ENCODE assay signal across 11 cellular contexts in the genomic region with DNA sequence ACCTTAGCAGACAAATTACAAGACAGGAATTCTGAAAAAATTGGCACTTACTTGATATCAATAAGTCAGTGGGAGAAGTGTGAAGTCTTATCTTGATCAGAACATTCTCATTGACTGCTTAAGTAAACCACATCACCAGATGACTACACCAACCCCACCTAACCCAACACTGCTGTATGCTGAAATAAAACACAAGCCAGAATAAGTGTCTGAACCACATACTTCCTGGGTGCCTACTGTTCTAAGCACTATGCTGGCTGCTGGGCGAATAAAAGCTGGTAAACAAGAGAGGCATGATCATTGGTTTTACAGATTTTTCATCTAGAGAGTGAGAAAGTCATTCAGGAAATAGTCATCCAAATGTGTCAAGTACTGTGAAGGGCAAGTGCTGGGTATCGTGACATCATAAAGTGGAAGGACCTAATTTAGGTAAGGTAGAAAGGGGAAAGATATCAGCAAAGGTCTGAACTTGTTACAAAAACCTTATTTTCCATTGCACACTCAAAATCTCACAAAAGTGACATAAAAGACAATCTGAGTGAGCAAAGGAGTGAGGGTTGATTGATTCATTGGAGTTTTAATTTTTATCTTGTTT.
A peak's percentile ranks its signal among the peaks of the same experiment; 100 is the strongest.
DNase-seq lines count a peak whose midpoint lies in the region; ATAC-seq and TF ChIP-seq lines count a peak whose summit lies in the region.
"Had no signal": no experiment of that assay in that cellular context is flagged by ENCODE, and none has a peak within 500 bp of the region (broad histone marks: within the 10 kb centered on the region; RNA-seq: fewer than 3 reads in every experiment).

No MANE protein-coding gene starts in this region.

- intact Hi-C loops in activated CD4-positive, alpha-beta T cell treated with anti-CD3 and anti-CD28 coated beads for 36 hours (cut with DNase I, micrococcal nuclease) = no loop called here
- intact Hi-C loops in natural killer cell (cut with micrococcal nuclease) = no loop called here

- POLR2A ChIA-PET in activated CD4-positive, alpha-beta T cell treated with anti-CD3 and anti-CD28 coated beads for 36 hours (lab: Charles Lee) = no interaction called here

- no peaks in the 10 kb centered on the region for H3K36me3 Mint-ChIP-seq in activated CD4-positive, alpha-beta T cell treated with anti-CD3 and anti-CD28 coated beads for 36 hours (ENCODE audit: low read depth)
- no peaks in the 10 kb centered on the region for H3K36me3 Mint-ChIP-seq in natural killer cell

- H3K9me3 Mint-ChIP-seq in activated CD4-positive, alpha-beta T cell treated with anti-CD3 and anti-CD28 coated beads for 36 hours (ENCODE audit: low read depth) = peaks cover 4% of the 10 kb centered on the region
- peaks cover 14 to 24% of the 10 kb centered on the region in 2 donors for H3K9me3 Mint-ChIP-seq in natural killer cell

- TF ChIP-seq CTCF in natural killer cell (IDR thresholded peaks at IDR 0.05) = no peak

- no peaks in the 10 kb centered on the region for H3K4me1 Mint-ChIP-seq in activated CD4-positive, alpha-beta T cell treated with anti-CD3 and anti-CD28 coated beads for 36 hours
- peaks cover 4 to 11% of the 10 kb centered on the region in 2 donors for H3K4me1 Mint-ChIP-seq in natural killer cell
- H3K4me1 Mint-ChIP-seq: neural crest cell had no signal

- ATAC-seq in activated CD4-positive, alpha-beta T cell treated with anti-CD3 and anti-CD28 coated beads for 36 hours = peak; percentile 95
- ATAC-seq in HG03432 (IDR thresholded peaks at IDR 0.05; ENCODE audit: unreplicated experiment) (peak; percentile 77), natural killer cell (peak; percentile 47 to 93 (median 78))

- H3K27me3 Mint-ChIP-seq in activated CD4-positive, alpha-beta T cell treated with anti-CD3 and anti-CD28 coated beads for 36 hours = no peaks in the 10 kb centered on the region
- no peaks in the 10 kb centered on the region for H3K27me3 Mint-ChIP-seq in natural killer cell (ENCODE audit: low read depth in 2 of 2)

- CTCF ChIA-PET in activated CD4-positive, alpha-beta T cell treated with anti-CD3 and anti-CD28 coated beads for 36 hours (lab: Charles Lee) = no interaction called here

- DNase-seq in activated CD4-positive, alpha-beta T cell treated with anti-CD3 and anti-CD28 coated beads for 36 hours = peak; percentile 16
- DNase-seq in activated CD4-positive, alpha-beta T cell treated with anti-CD3 and anti-CD28 coated beads for 48 hours = no peak
- DNase-seq in astrocyte of the hippocampus (ENCODE audit: low read depth, low spot score) = peak; percentile 35
- DNase-seq in natural killer cell = no peak
- no peak for DNase-seq in HCEC 1CT
- DNase-seq in COLO668 (lab: John Stamatoyannopoulos, UW; ENCODE audit: unreplicated experiment) = no peak
- no peak for DNase-seq in NCI-H774 (lab: John Stamatoyannopoulos, UW)
- DNase-seq: Right ventricle myocardium superior, upper lobe of left lung had no signal

- H3K4me3 Mint-ChIP-seq in activated CD4-positive, alpha-beta T cell treated with anti-CD3 and anti-CD28 coated beads for 36 hours = no peak overlapping the region
- peak overlapping the region; percentile 32 for H3K4me3 Mint-ChIP-seq in natural killer cell
- H3K4me3 Mint-ChIP-seq: neural crest cell had no signal

- H3K27ac Mint-ChIP-seq in activated CD4-positive, alpha-beta T cell treated with anti-CD3 and anti-CD28 coated beads for 36 hours = no peak overlapping the region
- peak overlapping the region in 1 of 2 donors; percentile 29 for H3K27ac Mint-ChIP-seq in natural killer cell

Comparison
In these comparisons a context has a peak if more than half of its experiments do, and no peak if none do; other contexts are left out.
1. DNase-seq: peak in activated CD4-positive, alpha-beta T cell treated with anti-CD3 and anti-CD28 coated beads for 36 hours (single experiment) and astrocyte of the hippocampus (single experiment); none in activated CD4-positive, alpha-beta T cell treated with anti-CD3 and anti-CD28 coated beads for 48 hours (single experiment), natural killer cell (single experiment), HCEC 1CT (single experiment), COLO668 (single experiment) and NCI-H774 (single experiment).
2. Peak in every context shown above with its lines, with median percentiles within 50 percentile points of each other: ATAC-seq.